ENCODE assay signal across 1 cellular context in genomic region chr18:78891185-78891762, GRCh38.
TF ChIP-seq lines count a peak whose summit lies in the region.

No MANE protein-coding gene starts in this region.

TF ChIP-seq in WTC11, 78 proteins besides CTCF, POLR2A, EP300 and RAD21 (continued from another document):
- TF ChIP-seq, protein P1, sequence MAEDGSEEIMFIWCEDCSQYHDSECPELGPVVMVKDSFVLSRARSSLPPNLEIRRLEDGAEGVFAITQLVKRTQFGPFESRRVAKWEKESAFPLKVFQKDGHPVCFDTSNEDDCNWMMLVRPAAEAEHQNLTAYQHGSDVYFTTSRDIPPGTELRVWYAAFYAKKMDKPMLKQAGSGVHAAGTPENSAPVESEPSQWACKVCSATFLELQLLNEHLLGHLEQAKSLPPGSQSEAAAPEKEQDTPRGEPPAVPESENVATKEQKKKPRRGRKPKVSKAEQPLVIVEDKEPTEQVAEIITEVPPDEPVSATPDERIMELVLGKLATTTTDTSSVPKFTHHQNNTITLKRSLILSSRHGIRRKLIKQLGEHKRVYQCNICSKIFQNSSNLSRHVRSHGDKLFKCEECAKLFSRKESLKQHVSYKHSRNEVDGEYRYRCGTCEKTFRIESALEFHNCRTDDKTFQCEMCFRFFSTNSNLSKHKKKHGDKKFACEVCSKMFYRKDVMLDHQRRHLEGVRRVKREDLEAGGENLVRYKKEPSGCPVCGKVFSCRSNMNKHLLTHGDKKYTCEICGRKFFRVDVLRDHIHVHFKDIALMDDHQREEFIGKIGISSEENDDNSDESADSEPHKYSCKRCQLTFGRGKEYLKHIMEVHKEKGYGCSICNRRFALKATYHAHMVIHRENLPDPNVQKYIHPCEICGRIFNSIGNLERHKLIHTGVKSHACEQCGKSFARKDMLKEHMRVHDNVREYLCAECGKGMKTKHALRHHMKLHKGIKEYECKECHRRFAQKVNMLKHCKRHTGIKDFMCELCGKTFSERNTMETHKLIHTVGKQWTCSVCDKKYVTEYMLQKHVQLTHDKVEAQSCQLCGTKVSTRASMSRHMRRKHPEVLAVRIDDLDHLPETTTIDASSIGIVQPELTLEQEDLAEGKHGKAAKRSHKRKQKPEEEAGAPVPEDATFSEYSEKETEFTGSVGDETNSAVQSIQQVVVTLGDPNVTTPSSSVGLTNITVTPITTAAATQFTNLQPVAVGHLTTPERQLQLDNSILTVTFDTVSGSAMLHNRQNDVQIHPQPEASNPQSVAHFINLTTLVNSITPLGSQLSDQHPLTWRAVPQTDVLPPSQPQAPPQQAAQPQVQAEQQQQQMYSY (CRISPR knock-in tag; IDR thresholded peaks at IDR 0.05), result no peak
- TF ChIP-seq ZBTB21 (CRISPR knock-in tag; IDR thresholded peaks at IDR 0.05; ENCODE audit: borderline replicate concordance) (no peak), RORB (CRISPR knock-in tag; IDR thresholded peaks at IDR 0.05) (no peak), ZNF232 (CRISPR knock-in tag; IDR thresholded peaks at IDR 0.05) (no peak), ZNF317 (CRISPR knock-in tag; IDR thresholded peaks at IDR 0.05; ENCODE audit: borderline replicate concordance, low read depth) (no peak), ZNF138 (CRISPR knock-in tag; conservative IDR thresholded peaks at IDR 0.05) (no peak)
- TF ChIP-seq, protein P2, sequence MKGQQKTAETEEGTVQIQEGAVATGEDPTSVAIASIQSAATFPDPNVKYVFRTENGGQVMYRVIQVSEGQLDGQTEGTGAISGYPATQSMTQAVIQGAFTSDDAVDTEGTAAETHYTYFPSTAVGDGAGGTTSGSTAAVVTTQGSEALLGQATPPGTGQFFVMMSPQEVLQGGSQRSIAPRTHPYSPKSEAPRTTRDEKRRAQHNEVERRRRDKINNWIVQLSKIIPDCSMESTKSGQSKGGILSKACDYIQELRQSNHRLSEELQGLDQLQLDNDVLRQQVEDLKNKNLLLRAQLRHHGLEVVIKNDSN (CRISPR knock-in tag; IDR thresholded peaks at IDR 0.05), result no peak
